ENCODE assay signal across 1 cellular context in the genomic region with DNA sequence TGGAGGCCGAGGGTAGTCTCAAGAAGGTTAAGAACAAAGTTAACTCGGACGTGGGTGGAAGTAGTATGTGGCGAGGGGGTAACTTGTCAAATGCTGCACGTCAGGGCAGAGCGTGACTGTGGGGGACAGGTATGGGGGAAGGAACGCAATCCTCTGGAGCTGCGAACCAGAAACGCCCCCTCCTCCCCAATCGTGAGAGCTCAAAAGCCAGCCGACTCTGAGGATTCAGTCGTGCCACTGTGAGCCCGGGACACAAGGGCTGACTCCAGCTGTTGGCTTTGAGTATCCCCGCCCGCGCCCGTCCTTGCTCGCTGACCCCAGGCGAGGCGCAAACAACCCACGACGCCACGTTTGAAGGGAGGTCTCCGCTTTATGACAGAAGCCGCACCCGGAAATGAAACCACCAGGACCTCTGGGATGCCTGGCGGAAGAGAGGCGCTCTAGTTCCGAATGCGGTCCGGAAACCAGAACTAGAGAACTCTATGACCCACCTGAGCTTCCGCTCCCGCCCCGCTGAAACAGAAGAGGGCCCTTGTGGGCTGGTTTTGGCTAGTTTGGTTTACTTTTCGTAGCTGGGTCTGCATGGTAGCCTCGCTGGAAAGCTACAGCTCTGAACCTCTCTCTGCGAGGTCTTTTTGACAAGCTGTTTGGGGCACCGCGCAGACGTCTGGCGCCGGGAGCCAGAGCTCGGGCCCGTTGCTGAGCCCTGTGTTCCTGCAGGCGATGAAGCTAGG.
TF ChIP-seq lines count a peak whose summit lies in the region.

PEX12 (minus strand) TSS at position 377 of the 734 bp plus-strand sequence. CDS start 550 bp downstream, outside the sequence.

TF ChIP-seq in HepG2, 621 proteins besides CTCF, POLR2A, EP300 and RAD21 (continued from another document and continues in another):
- TF ChIP-seq ZNF503 (CRISPR knock-in tag; IDR thresholded peaks at IDR 0.05) (0 out of 2 replicates have a peak, but pooled peaks have one; percentile 41), KLF6 (CRISPR knock-in tag; IDR thresholded peaks at IDR 0.05) (no peak), CEBPG (CRISPR knock-in tag; IDR thresholded peaks at IDR 0.05) (no peak), ZNF674 (CRISPR knock-in tag; IDR thresholded peaks at IDR 0.05; ENCODE audit: low read depth) (no peak), RORA (CRISPR knock-in tag; IDR thresholded peaks at IDR 0.05) (no peak), CBX1 (IDR thresholded peaks at IDR 0.05; ENCODE audit: low read depth) (no peak), AKAP8 (CRISPR knock-in tag; IDR thresholded peaks at IDR 0.05) (peak; percentile 87; the same call in 1 of the 2 replicates), ZBTB7B (CRISPR knock-in tag; IDR thresholded peaks at IDR 0.05) (peak; percentile 58; the same call in 1 of the 2 replicates), PTBP1 (IDR thresholded peaks at IDR 0.05; ENCODE audit: low read depth, low read length, poor library complexity, severe bottlenecking) (peak; percentile 22), ZC3H4 (CRISPR knock-in tag; IDR thresholded peaks at IDR 0.05; ENCODE audit: borderline replicate concordance) (no peak), KIAA2018 (CRISPR knock-in tag; IDR thresholded peaks at IDR 0.05; ENCODE audit: borderline replicate concordance) (no peak), FOXK1 (CRISPR knock-in tag; IDR thresholded peaks at IDR 0.05; ENCODE audit: borderline replicate concordance, low read depth) (peak; percentile 70; the same call in 1 of the 2 replicates), NR3C1 (CRISPR knock-in tag; IDR thresholded peaks at IDR 0.05) (no peak), ATF5 (CRISPR knock-in tag; IDR thresholded peaks at IDR 0.05; ENCODE audit: low read depth) (0 out of 2 replicates have a peak, but pooled peaks have one; percentile 32), NFE2L1 (CRISPR knock-in tag; IDR thresholded peaks at IDR 0.05; ENCODE audit: borderline replicate concordance) (no peak), MED8 (CRISPR knock-in tag; IDR thresholded peaks at IDR 0.05; ENCODE audit: insufficient replicate concordance) (no peak), TCF7 (IDR thresholded peaks at IDR 0.05; ENCODE audit: low read depth) (no peak), ZKSCAN5 (CRISPR knock-in tag; IDR thresholded peaks at IDR 0.05) (no peak; the same call in 1 of the 2 replicates), NFATC3 (CRISPR knock-in tag; IDR thresholded peaks at IDR 0.05) (no peak), CCDC6 (CRISPR knock-in tag; IDR thresholded peaks at IDR 0.05) (no peak; the same call in 1 of the 2 replicates), ZNF709 (CRISPR knock-in tag; IDR thresholded peaks at IDR 0.05) (peak; percentile 41), DPF2 (CRISPR knock-in tag; IDR thresholded peaks at IDR 0.05; ENCODE audit: borderline replicate concordance, low read depth) (no peak), PHF5A (CRISPR knock-in tag; IDR thresholded peaks at IDR 0.05; ENCODE audit: low read depth, unreplicated experiment) (peak; percentile 74), ZNF546 (CRISPR knock-in tag; conservative IDR thresholded peaks at IDR 0.05) (0 out of 2 replicates have a peak, but pooled peaks have one; percentile 70), ZNF660 (CRISPR knock-in tag; IDR thresholded peaks at IDR 0.05; ENCODE audit: borderline replicate concordance, low read depth) (no peak), ZNF101 (CRISPR knock-in tag; IDR thresholded peaks at IDR 0.05; ENCODE audit: borderline replicate concordance, low read depth) (no peak), DNMT3B (CRISPR knock-in tag; conservative IDR thresholded peaks at IDR 0.05) (no peak), REXO4 (CRISPR knock-in tag; IDR thresholded peaks at IDR 0.05; ENCODE audit: borderline replicate concordance) (no peak), ZNF367 (CRISPR knock-in tag; IDR thresholded peaks at IDR 0.05; ENCODE audit: borderline replicate concordance) (no peak), NFIC (IDR thresholded peaks at IDR 0.05; ENCODE audit: low read length) (no peak), SRSF9 (IDR thresholded peaks at IDR 0.05; ENCODE audit: borderline replicate concordance, insufficient read depth, low read depth, low read length, poor library complexity, severe bottlenecking) (no peak), NRL (CRISPR knock-in tag; IDR thresholded peaks at IDR 0.05; ENCODE audit: borderline replicate concordance) (peak; percentile 94), ZSCAN21 (CRISPR knock-in tag; IDR thresholded peaks at IDR 0.05; ENCODE audit: borderline replicate concordance) (no peak), ETV6 (CRISPR knock-in tag; conservative IDR thresholded peaks at IDR 0.05) (peak; percentile 74; the same call in 1 of the 2 replicates), ZFP82 (CRISPR knock-in tag; IDR thresholded peaks at IDR 0.05; ENCODE audit: borderline replicate concordance) (no peak), IRF9 (CRISPR knock-in tag; IDR thresholded peaks at IDR 0.05; ENCODE audit: borderline replicate concordance) (0 out of 2 replicates have a peak, but pooled peaks have one; percentile 63)
- TF ChIP-seq, protein P1, sequence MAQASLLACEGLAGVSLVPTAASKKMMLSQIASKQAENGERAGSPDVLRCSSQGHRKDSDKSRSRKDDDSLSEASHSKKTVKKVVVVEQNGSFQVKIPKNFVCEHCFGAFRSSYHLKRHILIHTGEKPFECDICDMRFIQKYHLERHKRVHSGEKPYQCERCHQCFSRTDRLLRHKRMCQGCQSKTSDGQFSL (CRISPR knock-in tag; IDR thresholded peaks at IDR 0.05), result no peak
- TF ChIP-seq, protein P2, sequence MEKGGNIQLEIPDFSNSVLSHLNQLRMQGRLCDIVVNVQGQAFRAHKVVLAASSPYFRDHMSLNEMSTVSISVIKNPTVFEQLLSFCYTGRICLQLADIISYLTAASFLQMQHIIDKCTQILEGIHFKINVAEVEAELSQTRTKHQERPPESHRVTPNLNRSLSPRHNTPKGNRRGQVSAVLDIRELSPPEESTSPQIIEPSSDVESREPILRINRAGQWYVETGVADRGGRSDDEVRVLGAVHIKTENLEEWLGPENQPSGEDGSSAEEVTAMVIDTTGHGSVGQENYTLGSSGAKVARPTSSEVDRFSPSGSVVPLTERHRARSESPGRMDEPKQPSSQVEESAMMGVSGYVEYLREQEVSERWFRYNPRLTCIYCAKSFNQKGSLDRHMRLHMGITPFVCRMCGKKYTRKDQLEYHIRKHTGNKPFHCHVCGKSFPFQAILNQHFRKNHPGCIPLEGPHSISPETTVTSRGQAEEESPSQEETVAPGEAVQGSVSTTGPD (CRISPR knock-in tag; IDR thresholded peaks at IDR 0.05), result no peak
- TF ChIP-seq, protein P3, sequence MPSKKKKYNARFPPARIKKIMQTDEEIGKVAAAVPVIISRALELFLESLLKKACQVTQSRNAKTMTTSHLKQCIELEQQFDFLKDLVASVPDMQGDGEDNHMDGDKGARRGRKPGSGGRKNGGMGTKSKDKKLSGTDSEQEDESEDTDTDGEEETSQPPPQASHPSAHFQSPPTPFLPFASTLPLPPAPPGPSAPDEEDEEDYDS (CRISPR knock-in tag; IDR thresholded peaks at IDR 0.05), result peak; percentile 89
- TF ChIP-seq, protein P4, sequence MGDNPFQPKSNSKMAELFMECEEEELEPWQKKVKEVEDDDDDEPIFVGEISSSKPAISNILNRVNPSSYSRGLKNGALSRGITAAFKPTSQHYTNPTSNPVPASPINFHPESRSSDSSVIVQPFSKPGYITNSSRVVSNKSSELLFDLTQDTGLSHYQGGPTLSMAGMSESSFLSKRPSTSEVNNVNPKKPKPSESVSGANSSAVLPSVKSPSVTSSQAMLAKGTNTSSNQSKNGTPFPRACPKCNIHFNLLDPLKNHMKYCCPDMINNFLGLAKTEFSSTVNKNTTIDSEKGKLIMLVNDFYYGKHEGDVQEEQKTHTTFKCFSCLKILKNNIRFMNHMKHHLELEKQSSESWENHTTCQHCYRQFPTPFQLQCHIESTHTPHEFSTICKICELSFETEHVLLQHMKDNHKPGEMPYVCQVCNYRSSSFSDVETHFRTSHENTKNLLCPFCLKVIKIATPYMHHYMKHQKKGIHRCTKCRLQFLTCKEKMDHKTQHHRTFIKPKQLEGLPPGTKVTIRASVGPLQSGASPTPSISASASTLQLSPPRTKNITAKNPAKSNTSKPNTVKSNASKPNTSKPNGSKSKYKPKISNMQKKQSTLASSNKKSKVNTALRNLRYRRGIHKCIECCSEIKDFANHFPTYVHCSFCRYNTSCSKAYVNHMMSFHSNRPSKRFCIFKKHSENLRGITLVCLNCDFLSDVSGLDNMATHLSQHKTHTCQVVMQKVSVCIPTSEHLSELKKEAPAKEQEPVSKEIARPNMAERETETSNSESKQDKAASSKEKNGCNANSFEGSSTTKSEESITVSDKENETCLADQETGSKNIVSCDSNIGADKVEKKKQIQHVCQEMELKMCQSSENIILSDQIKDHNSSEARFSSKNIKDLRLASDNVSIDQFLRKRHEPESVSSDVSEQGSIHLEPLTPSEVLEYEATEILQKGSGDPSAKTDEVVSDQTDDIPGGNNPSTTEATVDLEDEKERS (CRISPR knock-in tag; IDR thresholded peaks at IDR 0.05), result peak; percentile 83
